ENCODE assay signal across 10 cellular contexts in the genomic region with DNA sequence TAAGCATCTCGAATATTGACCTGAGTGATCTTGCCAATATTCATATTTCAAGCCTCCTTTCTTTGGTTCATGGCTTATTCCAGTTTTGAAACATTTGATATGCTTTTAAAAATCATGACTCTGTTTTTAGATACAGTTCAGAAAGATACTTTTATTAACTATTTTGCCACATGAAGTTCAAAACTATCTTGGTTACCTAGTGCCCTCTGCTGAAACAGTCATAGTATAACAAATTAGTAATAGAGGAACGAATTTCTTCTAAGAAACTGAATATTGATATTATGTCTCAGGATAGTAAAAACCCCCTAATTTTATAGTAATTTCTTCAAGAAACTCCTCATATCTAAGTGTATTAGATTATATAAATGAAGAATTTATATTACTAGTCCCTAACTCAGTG. TPM values are rescaled to one million over a fixed set of nuclear protein-coding genes. Genes with fewer than 3 reads are reported as not detected.
DNase-seq lines count a peak whose midpoint lies in the region; ATAC-seq, FAIRE-seq and TF ChIP-seq lines count a peak whose summit lies in the region.
"Had no signal": no experiment of that assay in that cellular context is flagged by ENCODE, and none has a peak within 500 bp of the region (broad histone marks: within the 10 kb centered on the region; RNA-seq: fewer than 3 reads in every experiment).

No MANE protein-coding gene starts in this region.

- H3K36me3 ChIP-seq in MM.1S (replicated peaks; ENCODE audit: insufficient read depth, low read length) (no peaks in the 10 kb centered on the region), bronchial epithelial cell (ENCODE audit: control insufficient read depth, insufficient read depth, low read length) (no peaks in the 10 kb centered on the region)

- no peak overlapping the region for H3K27ac Mint-ChIP-seq in nephron
- H3K27ac Mint-ChIP-seq in activated CD4-positive, alpha-beta memory T cell treated with anti-CD3 and anti-CD28 coated beads for 36 hours: no peak overlapping the region
- H3K27ac Mint-ChIP-seq: memory B cell had no signal

- TF ChIP-seq CTCF in MM.1S (IDR thresholded peaks at IDR 0.05; ENCODE audit: low read length) (peak; percentile 30), bronchial epithelial cell (IDR thresholded peaks at IDR 0.05; ENCODE audit: insufficient read depth, low read length, severe bottlenecking) (peak; percentile 4), nephron (IDR thresholded peaks at IDR 0.05; ENCODE audit: unreplicated experiment in 3 of 3) (peak in 2 of 3 experiments; percentile 26 to 47)

- no peak for ATAC-seq in GM21825 (IDR thresholded peaks at IDR 0.05; ENCODE audit: unreplicated experiment)

- no peaks in the 10 kb centered on the region for H4K20me1 ChIP-seq in MM.1S (ENCODE audit: insufficient read depth, low read length)

- peak; percentile 19 for DNase-seq in DMS79 treated with DMSO at 0.1 percent for 48 hours (lab: John Stamatoyannopoulos, UW)
- peak; percentile 33 for DNase-seq in MM.1S
- peak; percentile 35 for DNase-seq in bronchial epithelial cell (ENCODE audit: low read depth)
- DNase-seq in NCI-H510A treated with DMSO at 0.1 percent for 48 hours (lab: John Stamatoyannopoulos, UW): no peak
- no peak for DNase-seq in cortex of kidney (lab: John Stamatoyannopoulos, UW)
- DNase-seq in activated CD4-positive, alpha-beta memory T cell treated with anti-CD3 and anti-CD28 coated beads for 36 hours: no peak
- DNase-seq: activated CD4-positive, alpha-beta T cell treated with anti-CD3 and anti-CD28 coated beads, Interleukin-2, amount 50 U/mL, for 48 hours had no signal

- FAIRE-seq in bronchial epithelial cell (lab: Jason Lieb, UNC): no peak

- H3K4me2 ChIP-seq in MM.1S (ENCODE audit: low read depth, low read length): no peak overlapping the region

- H3K9me2 ChIP-seq in MM.1S (replicated peaks; ENCODE audit: insufficient read depth, low read length): no peaks in the 10 kb centered on the region

- no peak overlapping the region for H3K27ac ChIP-seq in MM.1S (ENCODE audit: low read length)

- no peaks in the 10 kb centered on the region for H3K4me1 ChIP-seq in MM.1S (ENCODE audit: low read length)

- POLR2A ChIA-PET in activated CD4-positive, alpha-beta memory T cell treated with anti-CD3 and anti-CD28 coated beads for 36 hours (lab: Charles Lee): no interaction called here

- CTCF ChIA-PET in activated CD4-positive, alpha-beta memory T cell treated with anti-CD3 and anti-CD28 coated beads for 36 hours (lab: Charles Lee): no interaction called here

- H3K9ac ChIP-seq in MM.1S (ENCODE audit: low read length): no peak overlapping the region

- H3K4me1 Mint-ChIP-seq in nephron: peaks cover 6% of the 10 kb centered on the region
- H3K4me1 Mint-ChIP-seq in activated CD4-positive, alpha-beta memory T cell treated with anti-CD3 and anti-CD28 coated beads for 36 hours (ENCODE audit: low read depth): no peaks in the 10 kb centered on the region
- H3K4me1 Mint-ChIP-seq: memory B cell had no signal

- H3K4me3 Mint-ChIP-seq in nephron: no peak overlapping the region
- H3K4me3 Mint-ChIP-seq in activated CD4-positive, alpha-beta memory T cell treated with anti-CD3 and anti-CD28 coated beads for 36 hours: no peak overlapping the region
- H3K4me3 Mint-ChIP-seq: memory B cell had no signal

- H3K27me3 ChIP-seq in MM.1S (replicated peaks; ENCODE audit: insufficient read depth, low read length) (no peaks in the 10 kb centered on the region), bronchial epithelial cell (ENCODE audit: control insufficient read depth, insufficient read depth, low read length) (no peaks in the 10 kb centered on the region)

- H3K27me3 Mint-ChIP-seq in nephron (ENCODE audit: low read depth): no peaks in the 10 kb centered on the region
- no peaks in the 10 kb centered on the region for H3K27me3 Mint-ChIP-seq in activated CD4-positive, alpha-beta memory T cell treated with anti-CD3 and anti-CD28 coated beads for 36 hours

- no peaks in the 10 kb centered on the region for H3K36me3 Mint-ChIP-seq in nephron (ENCODE audit: low read depth)
- H3K36me3 Mint-ChIP-seq in activated CD4-positive, alpha-beta memory T cell treated with anti-CD3 and anti-CD28 coated beads for 36 hours: no peaks in the 10 kb centered on the region
- H3K36me3 Mint-ChIP-seq: memory B cell had no signal

- H3K9me3 ChIP-seq in MM.1S (replicated peaks; ENCODE audit: insufficient read depth, low read length): no peaks in the 10 kb centered on the region

- intact Hi-C loops in activated CD4-positive, alpha-beta memory T cell treated with anti-CD3 and anti-CD28 coated beads for 36 hours (cut with micrococcal nuclease): no loop called here

- H3K4me3 ChIP-seq in MM.1S (ENCODE audit: low read length) (no peak overlapping the region), bronchial epithelial cell (ENCODE audit: low read depth, low read length) (no peak overlapping the region)

- no peak overlapping the region for H2AFZ ChIP-seq in MM.1S (ENCODE audit: low read length)

- no peaks in the 10 kb centered on the region for H3K79me2 ChIP-seq in MM.1S (ENCODE audit: low read length)

- H3K9me3 Mint-ChIP-seq in nephron: no peaks in the 10 kb centered on the region
- H3K9me3 Mint-ChIP-seq in activated CD4-positive, alpha-beta memory T cell treated with anti-CD3 and anti-CD28 coated beads for 36 hours: no peaks in the 10 kb centered on the region
- H3K9me3 Mint-ChIP-seq: memory B cell had no signal

- no peaks in the 10 kb centered on the region for H3F3A ChIP-seq in MM.1S (ENCODE audit: insufficient read depth, low read length)

RNA-seq across cellular contexts. Expression of gene RC3H1, which starts 52.6 kb away (rescaled TPM):
- 8.2 and 10.4 TPM in 2 replicates for total RNA-seq in bronchial epithelial cell
- 10 to 100 TPM; 26.6 to 26.8 TPM for total RNA-seq in activated CD4-positive, alpha-beta memory T cell treated with anti-CD3 and anti-CD28 coated beads for 36 hours

Comparison
In these comparisons a context has a peak if more than half of its experiments do, and no peak if none do; other contexts are left out.
1. DNase-seq: peak in DMS79 treated with DMSO at 0.1 percent for 48 hours (single experiment), MM.1S (single experiment) and bronchial epithelial cell (single experiment); none in NCI-H510A treated with DMSO at 0.1 percent for 48 hours (single experiment), cortex of kidney (single experiment) and activated CD4-positive, alpha-beta memory T cell treated with anti-CD3 and anti-CD28 coated beads for 36 hours (single experiment).
2. Peak in every context shown above with its lines, with median percentiles within 50 percentile points of each other: CTCF ChIP-seq.